1 cellular context compared by ENCODE assay signal in the genomic region with DNA sequence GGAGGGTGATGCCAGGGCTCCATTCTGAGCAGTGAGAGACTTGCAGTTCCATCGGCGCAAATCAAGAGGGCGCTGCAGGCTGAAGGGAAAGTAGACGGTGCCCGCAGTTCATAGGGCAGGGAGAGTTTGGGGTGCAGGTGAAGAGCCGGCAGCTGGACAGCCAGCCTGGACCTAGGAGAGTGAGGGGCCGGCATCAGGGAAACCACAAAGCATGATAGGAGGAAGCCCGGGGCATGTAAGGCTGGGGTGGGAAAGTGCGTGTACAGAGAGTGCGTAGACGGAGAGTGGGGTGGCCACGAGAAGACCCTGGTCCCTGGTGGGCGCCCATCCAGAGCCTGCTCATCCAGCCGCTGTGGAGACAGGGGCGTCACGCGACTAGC.
TF ChIP-seq lines count a peak whose summit lies in the region.

No MANE protein-coding gene starts in this region.

TF ChIP-seq in K562, 482 proteins besides CTCF, POLR2A, EP300 and RAD21 (continued from another document):
- TF ChIP-seq, protein P1, sequence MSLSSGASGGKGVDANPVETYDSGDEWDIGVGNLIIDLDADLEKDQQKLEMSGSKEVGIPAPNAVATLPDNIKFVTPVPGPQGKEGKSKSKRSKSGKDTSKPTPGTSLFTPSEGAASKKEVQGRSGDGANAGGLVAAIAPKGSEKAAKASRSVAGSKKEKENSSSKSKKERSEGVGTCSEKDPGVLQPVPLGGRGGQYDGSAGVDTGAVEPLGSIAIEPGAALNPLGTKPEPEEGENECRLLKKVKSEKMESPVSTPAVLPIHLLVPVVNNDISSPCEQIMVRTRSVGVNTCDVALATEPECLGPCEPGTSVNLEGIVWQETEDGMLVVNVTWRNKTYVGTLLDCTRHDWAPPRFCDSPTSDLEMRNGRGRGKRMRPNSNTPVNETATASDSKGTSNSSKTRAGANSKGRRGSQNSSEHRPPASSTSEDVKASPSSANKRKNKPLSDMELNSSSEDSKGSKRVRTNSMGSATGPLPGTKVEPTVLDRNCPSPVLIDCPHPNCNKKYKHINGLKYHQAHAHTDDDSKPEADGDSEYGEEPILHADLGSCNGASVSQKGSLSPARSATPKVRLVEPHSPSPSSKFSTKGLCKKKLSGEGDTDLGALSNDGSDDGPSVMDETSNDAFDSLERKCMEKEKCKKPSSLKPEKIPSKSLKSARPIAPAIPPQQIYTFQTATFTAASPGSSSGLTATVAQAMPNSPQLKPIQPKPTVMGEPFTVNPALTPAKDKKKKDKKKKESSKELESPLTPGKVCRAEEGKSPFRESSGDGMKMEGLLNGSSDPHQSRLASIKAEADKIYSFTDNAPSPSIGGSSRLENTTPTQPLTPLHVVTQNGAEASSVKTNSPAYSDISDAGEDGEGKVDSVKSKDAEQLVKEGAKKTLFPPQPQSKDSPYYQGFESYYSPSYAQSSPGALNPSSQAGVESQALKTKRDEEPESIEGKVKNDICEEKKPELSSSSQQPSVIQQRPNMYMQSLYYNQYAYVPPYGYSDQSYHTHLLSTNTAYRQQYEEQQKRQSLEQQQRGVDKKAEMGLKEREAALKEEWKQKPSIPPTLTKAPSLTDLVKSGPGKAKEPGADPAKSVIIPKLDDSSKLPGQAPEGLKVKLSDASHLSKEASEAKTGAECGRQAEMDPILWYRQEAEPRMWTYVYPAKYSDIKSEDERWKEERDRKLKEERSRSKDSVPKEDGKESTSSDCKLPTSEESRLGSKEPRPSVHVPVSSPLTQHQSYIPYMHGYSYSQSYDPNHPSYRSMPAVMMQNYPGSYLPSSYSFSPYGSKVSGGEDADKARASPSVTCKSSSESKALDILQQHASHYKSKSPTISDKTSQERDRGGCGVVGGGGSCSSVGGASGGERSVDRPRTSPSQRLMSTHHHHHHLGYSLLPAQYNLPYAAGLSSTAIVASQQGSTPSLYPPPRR (CRISPR knock-in tag; IDR thresholded peaks at IDR 0.05; ENCODE audit: borderline replicate concordance): no peak
- no peak for TF ChIP-seq STAT5A (IDR thresholded peaks at IDR 0.05; ENCODE audit: borderline replicate concordance, low read length)
- no peak for TF ChIP-seq CBX3 (IDR thresholded peaks at IDR 0.05; ENCODE audit: borderline replicate concordance in 1 of 2, low read length in 2 of 2)
- peak; percentile 46 for TF ChIP-seq CHD1 (IDR thresholded peaks at IDR 0.05; ENCODE audit: low read length)
- TF ChIP-seq ZBTB43 (CRISPR knock-in tag; IDR thresholded peaks at IDR 0.05): no peak
- 0 out of 2 replicates have a peak, but pooled peaks have one; percentile 5 for TF ChIP-seq RBFOX2 (IDR thresholded peaks at IDR 0.05; ENCODE audit: low read depth, low read length)
- no peak for TF ChIP-seq HNRNPH1 (optimal IDR thresholded peaks at IDR 0.05; ENCODE audit: low read depth, low read length)
- TF ChIP-seq, protein P2, sequence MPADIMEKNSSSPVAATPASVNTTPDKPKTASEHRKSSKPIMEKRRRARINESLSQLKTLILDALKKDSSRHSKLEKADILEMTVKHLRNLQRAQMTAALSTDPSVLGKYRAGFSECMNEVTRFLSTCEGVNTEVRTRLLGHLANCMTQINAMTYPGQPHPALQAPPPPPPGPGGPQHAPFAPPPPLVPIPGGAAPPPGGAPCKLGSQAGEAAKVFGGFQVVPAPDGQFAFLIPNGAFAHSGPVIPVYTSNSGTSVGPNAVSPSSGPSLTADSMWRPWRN (IDR thresholded peaks at IDR 0.05; ENCODE audit: low read depth): no peak
- 0 out of 2 replicates have a peak, but pooled peaks have one; percentile 4 for TF ChIP-seq POLR2G (IDR thresholded peaks at IDR 0.05; ENCODE audit: low read depth, low read length)
- TF ChIP-seq SMARCC2 (IDR thresholded peaks at IDR 0.05; ENCODE audit: low read depth): no peak
- TF ChIP-seq POLR2B (IDR thresholded peaks at IDR 0.05; ENCODE audit: low read depth, partially characterized antibody): no peak
- TF ChIP-seq HNRNPL (IDR thresholded peaks at IDR 0.05; ENCODE audit: low read depth, low read length): no peak
- no peak for TF ChIP-seq TBP (optimal IDR thresholded peaks at IDR 0.05; ENCODE audit: low read depth, low read length)
